9 cellular contexts compared by ENCODE assay signal in the genomic region with DNA sequence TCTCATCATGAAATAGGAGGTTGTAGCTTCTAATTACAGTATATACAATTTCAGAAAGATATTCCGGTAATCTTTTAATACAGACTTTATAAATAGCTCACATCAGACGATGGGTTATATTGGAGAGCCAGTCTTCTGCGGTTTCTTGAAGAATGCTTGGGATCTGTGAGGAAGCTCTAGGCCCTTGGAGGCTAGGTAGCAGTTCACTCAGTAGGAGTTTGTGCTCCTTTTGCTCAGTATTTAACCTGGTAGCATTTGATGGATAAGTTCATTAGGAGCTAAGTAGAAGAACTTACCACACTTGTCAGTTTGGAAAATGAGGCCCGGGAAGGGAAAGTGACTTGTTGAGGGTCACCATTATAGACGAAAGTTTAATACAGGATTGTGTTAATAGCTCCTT. TPM values are rescaled to one million over a fixed set of nuclear protein-coding genes. Genes with fewer than 3 reads are reported as not detected.
DNase-seq lines count a peak whose midpoint lies in the region; ATAC-seq and TF ChIP-seq lines count a peak whose summit lies in the region.
"Had no signal": no experiment of that assay in that cellular context is flagged by ENCODE, and none has a peak within 500 bp of the region (broad histone marks: within the 10 kb centered on the region; RNA-seq: fewer than 3 reads in every experiment).

No MANE protein-coding gene starts in this region.

- peaks cover 5% of the 10 kb centered on the region for H3K27me3 Mint-ChIP-seq in IgD-negative memory B cell

- no peaks in the 10 kb centered on the region for H3K9me3 ChIP-seq in muscle layer of duodenum (ENCODE audit: control insufficient read depth in 1 of 2, low read length in 2 of 2)

- no peaks in the 10 kb centered on the region for H3K27me3 ChIP-seq in muscle layer of duodenum (ENCODE audit: low read depth, low read length)

- TF ChIP-seq CTCF in AG04449 (IDR thresholded peaks at IDR 0.05; ENCODE audit: insufficient read depth, low read length, missing control alignments): no peak
- no peak for TF ChIP-seq CTCF in choroid plexus epithelial cell (conservative IDR thresholded peaks at IDR 0.05; ENCODE audit: low read depth, low read length)

- CTCF ChIA-PET in AG04449 (lab: Yijun Ruan, JAX): interaction anchor here (0.5 to 1.8 kb wide), 11 partner anchors 9 to 396 kb away, joined by 3 to 5 read pairs (median 4); no protein-coding TSS in a partner anchor

- peaks cover 4% of the 10 kb centered on the region for H3K36me3 Mint-ChIP-seq in IgD-negative memory B cell

- POLR2A ChIA-PET in AG04449 (lab: Yijun Ruan, JAX): interaction anchor here (0.6 to 1.7 kb wide), 9 partner anchors 15 to 269 kb away, joined by 3 to 5 read pairs (median 3); no protein-coding TSS in a partner anchor

- peaks cover 2 to 20% of the 10 kb centered on the region in 2 donors for H3K36me3 ChIP-seq in muscle layer of duodenum (ENCODE audit: control insufficient read depth in 1 of 2, insufficient read depth in 2 of 2, low read length in 2 of 2)

- ATAC-seq in GM21526 (IDR thresholded peaks at IDR 0.05; ENCODE audit: low FRiP score, unreplicated experiment): no peak

- peak overlapping the region in 2 of 3 donors; percentile 14 to 59 for H3K27ac Mint-ChIP-seq in IgD-negative memory B cell

- H3K27ac ChIP-seq in muscle layer of duodenum (ENCODE audit: low read length): peak overlapping the region; percentile 93

- peak overlapping the region in 2 of 4 donors; percentile 79 to 90 for H3K4me3 Mint-ChIP-seq in IgD-negative memory B cell

- peaks cover 2 to 6% (median 2%) of the 10 kb centered on the region in 3 donors for H3K4me1 Mint-ChIP-seq in IgD-negative memory B cell

- H3K9me3 Mint-ChIP-seq in IgD-negative memory B cell: no peaks in the 10 kb centered on the region

- H3K4me3 ChIP-seq in AG04449 (ENCODE audit: low read depth, low read length) (peak overlapping the region; percentile 89), choroid plexus epithelial cell (ENCODE audit: low read depth, low read length) (peak overlapping the region; percentile 91), muscle layer of duodenum (ENCODE audit: low read depth in 1 of 2, low read length in 2 of 2) (peak overlapping the region; percentile 84 to 87)

- peaks cover 0 to 29% of the 10 kb centered on the region in 2 donors for H3K4me1 ChIP-seq in muscle layer of duodenum (ENCODE audit: control insufficient read depth in 1 of 2, insufficient read depth in 2 of 2, low read length in 2 of 2)

- DNase-seq in AG04449 (ENCODE audit: low read depth, low spot score) (no peak), choroid plexus epithelial cell (ENCODE audit: low read depth) (no peak), dedifferentiated amniotic fluid mesenchymal stem cell (ENCODE audit: extremely low spot score) (no peak), NCI-H1048 (lab: John Stamatoyannopoulos, UW) (no peak), NCI-H1105 (lab: John Stamatoyannopoulos, UW) (no peak)
- DNase-seq: DND-41 had no signal

RNA-seq across cellular contexts. Expression of gene FNDC3B, which starts 2.8 kb away (rescaled TPM):
- 3.5 TPM for polyA plus RNA-seq in IgD-negative memory B cell
